Comparison of ENCODE assay signal across 1 cellular context in genomic region chr12:19712041-19712440, GRCh38.
TF ChIP-seq lines count a peak whose summit lies in the region.

No MANE protein-coding gene starts in this region.

TF ChIP-seq in SK-N-SH, 30 proteins besides CTCF, POLR2A, EP300 and RAD21 (continued from another document):
- TF ChIP-seq PBX3 (IDR thresholded peaks at IDR 0.05) (peak; percentile 43; the same call in 1 of the 2 replicates), TCF12 (IDR thresholded peaks at IDR 0.05) (peak; percentile 56; the same call in 1 of the 2 replicates), FOXJ3 (CRISPR knock-in tag; IDR thresholded peaks at IDR 0.05) (no peak), FOSL2 (IDR thresholded peaks at IDR 0.05; ENCODE audit: borderline replicate concordance, low read depth) (peak; percentile 92), EZH2phosphoT487 (IDR thresholded peaks at IDR 0.05; ENCODE audit: borderline replicate concordance, low read depth) (no peak), TEAD4 (IDR thresholded peaks at IDR 0.05; ENCODE audit: borderline replicate concordance, insufficient read depth) (no peak)
TF ChIP-seq in SK-N-SH: peak in this region for 7.
